ENCODE assay signal across 9 cellular contexts in the genomic region with DNA sequence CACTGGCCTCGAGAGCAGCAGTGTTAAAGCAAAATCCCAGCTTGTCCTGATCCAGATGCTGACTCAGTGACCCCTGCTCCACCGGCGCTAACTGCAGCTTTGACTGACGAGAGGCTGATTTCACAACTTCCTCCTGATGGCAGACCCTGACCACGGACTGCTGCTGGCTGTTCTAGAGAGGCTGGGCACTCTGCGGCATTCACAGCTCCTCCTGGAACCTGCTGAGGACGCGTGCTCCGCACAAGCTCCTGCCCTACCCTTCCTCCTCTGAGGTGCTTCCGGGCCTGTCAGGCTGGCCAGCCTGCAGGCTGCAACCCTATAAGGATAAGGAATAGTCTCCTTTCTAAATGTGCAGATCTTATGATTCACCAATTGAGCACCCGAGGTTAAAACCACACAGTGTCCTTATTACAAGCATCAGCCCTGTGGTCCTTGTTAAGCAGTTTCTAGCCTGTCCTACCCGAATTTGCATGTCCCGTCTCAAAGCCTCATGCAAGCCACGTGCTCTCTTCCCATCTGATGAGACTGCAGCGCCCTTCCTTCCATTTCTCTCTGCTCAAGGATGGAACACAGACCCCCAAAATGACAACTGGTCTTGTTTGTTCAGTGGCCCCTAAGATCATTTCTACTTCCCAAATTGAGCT. TPM values are rescaled to one million over a fixed set of nuclear protein-coding genes. Genes with fewer than 3 reads are reported as not detected.
DNase-seq lines count a peak whose midpoint lies in the region; ATAC-seq and TF ChIP-seq lines count a peak whose summit lies in the region.
"Had no signal": no experiment of that assay in that cellular context is flagged by ENCODE, and none has a peak within 500 bp of the region (broad histone marks: within the 10 kb centered on the region; RNA-seq: fewer than 3 reads in every experiment).

No MANE protein-coding gene starts in this region.

- H3K36me3 Mint-ChIP-seq in activated T-cell treated with anti-CD3 and anti-CD28 coated beads, Interleukin-2, amount 50 U/mL, for 24 hours (ENCODE audit: low read depth), result peaks cover 93% of the 10 kb centered on the region
- peaks cover 42% of the 10 kb centered on the region for H3K36me3 Mint-ChIP-seq in activated CD8-positive, alpha-beta T cell treated with anti-CD3 and anti-CD28 coated beads for 36 hours (ENCODE audit: low read depth)
- H3K36me3 Mint-ChIP-seq in endothelial cell (ENCODE audit: low read depth, unreplicated experiment), result peaks cover 28% of the 10 kb centered on the region

- intact Hi-C loops in activated CD8-positive, alpha-beta T cell treated with anti-CD3 and anti-CD28 coated beads for 36 hours (cut with micrococcal nuclease), result no loop called here

- no peak overlapping the region for H3K4me3 Mint-ChIP-seq in activated T-cell treated with anti-CD3 and anti-CD28 coated beads, Interleukin-2, amount 50 U/mL, for 24 hours
- no peak overlapping the region for H3K4me3 Mint-ChIP-seq in activated CD8-positive, alpha-beta T cell treated with anti-CD3 and anti-CD28 coated beads for 36 hours
- no peak overlapping the region for H3K4me3 Mint-ChIP-seq in endothelial cell (ENCODE audit: unreplicated experiment)

- H3K9me3 Mint-ChIP-seq in activated T-cell treated with anti-CD3 and anti-CD28 coated beads, Interleukin-2, amount 50 U/mL, for 24 hours, result no peaks in the 10 kb centered on the region
- no peaks in the 10 kb centered on the region for H3K9me3 Mint-ChIP-seq in activated CD8-positive, alpha-beta T cell treated with anti-CD3 and anti-CD28 coated beads for 36 hours
- H3K9me3 Mint-ChIP-seq in endothelial cell (ENCODE audit: unreplicated experiment), result no peaks in the 10 kb centered on the region

- POLR2A ChIA-PET in activated CD8-positive, alpha-beta T cell treated with anti-CD3 and anti-CD28 coated beads for 36 hours (lab: Charles Lee), result no interaction called here

- H3K27me3 Mint-ChIP-seq in activated T-cell treated with anti-CD3 and anti-CD28 coated beads, Interleukin-2, amount 50 U/mL, for 24 hours, result no peaks in the 10 kb centered on the region
- H3K27me3 Mint-ChIP-seq in activated CD8-positive, alpha-beta T cell treated with anti-CD3 and anti-CD28 coated beads for 36 hours, result no peaks in the 10 kb centered on the region
- H3K27me3 Mint-ChIP-seq in endothelial cell (ENCODE audit: unreplicated experiment), result no peaks in the 10 kb centered on the region

- no peak for TF ChIP-seq CTCF in activated CD8-positive, alpha-beta T cell treated with anti-CD3 and anti-CD28 coated beads for 36 hours (IDR thresholded peaks at IDR 0.05)
- no peak for TF ChIP-seq CTCF in endothelial cell (IDR thresholded peaks at IDR 0.05; ENCODE audit: unreplicated experiment)

- peaks cover 13% of the 10 kb centered on the region for H3K4me1 Mint-ChIP-seq in activated T-cell treated with anti-CD3 and anti-CD28 coated beads, Interleukin-2, amount 50 U/mL, for 24 hours (ENCODE audit: low read depth)
- H3K4me1 Mint-ChIP-seq in activated CD8-positive, alpha-beta T cell treated with anti-CD3 and anti-CD28 coated beads for 36 hours (ENCODE audit: low read depth), result peaks cover 4% of the 10 kb centered on the region
- no peaks in the 10 kb centered on the region for H3K4me1 Mint-ChIP-seq in endothelial cell (ENCODE audit: unreplicated experiment)

- no peak for DNase-seq in activated T-cell treated with anti-CD3 and anti-CD28 coated beads, Interleukin-2, amount 50 U/mL, for 24 hours
- DNase-seq in activated T-cell treated with anti-CD3 and anti-CD28 coated beads for 4 hours (no peak), hepatic stellate cell (ENCODE audit: low spot score) (peak; percentile 55), stromal cell of bone marrow (ENCODE audit: low read depth) (peak; percentile 34), endothelial cell (ENCODE audit: low spot score) (no peak)
- no peak for DNase-seq in activated CD8-positive, alpha-beta T cell treated with anti-CD3 and anti-CD28 coated beads for 36 hours
- DNase-seq: COR-L47 had no signal

- CTCF ChIA-PET in activated CD8-positive, alpha-beta T cell treated with anti-CD3 and anti-CD28 coated beads for 36 hours (lab: Charles Lee), result interaction anchor here (0.9 to 1.3 kb wide), 2 partner anchors 9 to 10 kb away, joined by 3 read pairs; no protein-coding TSS in a partner anchor

- no peak for ATAC-seq in activated CD8-positive, alpha-beta T cell treated with anti-CD3 and anti-CD28 coated beads for 36 hours
- no peak for ATAC-seq in HG03520 (IDR thresholded peaks at IDR 0.05; ENCODE audit: unreplicated experiment)
- no peak for ATAC-seq in HG03354 (IDR thresholded peaks at IDR 0.05; ENCODE audit: poor library complexity, severe bottlenecking, unreplicated experiment)

- peak overlapping the region; percentile 81 for H3K27ac Mint-ChIP-seq in activated T-cell treated with anti-CD3 and anti-CD28 coated beads, Interleukin-2, amount 50 U/mL, for 24 hours
- H3K27ac Mint-ChIP-seq in activated CD8-positive, alpha-beta T cell treated with anti-CD3 and anti-CD28 coated beads for 36 hours, result peak overlapping the region; percentile 16
- no peak overlapping the region for H3K27ac Mint-ChIP-seq in endothelial cell (ENCODE audit: unreplicated experiment)

RNA-seq across cellular contexts. Expression of a gene that starts 35.5 kb away (rescaled TPM):
- total RNA-seq in activated CD8-positive, alpha-beta T cell treated with anti-CD3 and anti-CD28 coated beads for 36 hours, result 100 to 1,000 TPM; 108 to 113 TPM
- total RNA-seq in endothelial cell (ENCODE audit: unreplicated experiment), result 25.6 TPM

Comparison
In these comparisons a context has a peak if more than half of its experiments do, and no peak if none do; other contexts are left out.
1. DNase-seq: peak in hepatic stellate cell (single experiment) and stromal cell of bone marrow (single experiment); none in activated T-cell treated with anti-CD3 and anti-CD28 coated beads, Interleukin-2, amount 50 U/mL, for 24 hours (single experiment), activated T-cell treated with anti-CD3 and anti-CD28 coated beads for 4 hours (single experiment), activated CD8-positive, alpha-beta T cell treated with anti-CD3 and anti-CD28 coated beads for 36 hours (single experiment) and endothelial cell (single experiment).